8 cellular contexts compared by ENCODE assay signal in the genomic region with DNA sequence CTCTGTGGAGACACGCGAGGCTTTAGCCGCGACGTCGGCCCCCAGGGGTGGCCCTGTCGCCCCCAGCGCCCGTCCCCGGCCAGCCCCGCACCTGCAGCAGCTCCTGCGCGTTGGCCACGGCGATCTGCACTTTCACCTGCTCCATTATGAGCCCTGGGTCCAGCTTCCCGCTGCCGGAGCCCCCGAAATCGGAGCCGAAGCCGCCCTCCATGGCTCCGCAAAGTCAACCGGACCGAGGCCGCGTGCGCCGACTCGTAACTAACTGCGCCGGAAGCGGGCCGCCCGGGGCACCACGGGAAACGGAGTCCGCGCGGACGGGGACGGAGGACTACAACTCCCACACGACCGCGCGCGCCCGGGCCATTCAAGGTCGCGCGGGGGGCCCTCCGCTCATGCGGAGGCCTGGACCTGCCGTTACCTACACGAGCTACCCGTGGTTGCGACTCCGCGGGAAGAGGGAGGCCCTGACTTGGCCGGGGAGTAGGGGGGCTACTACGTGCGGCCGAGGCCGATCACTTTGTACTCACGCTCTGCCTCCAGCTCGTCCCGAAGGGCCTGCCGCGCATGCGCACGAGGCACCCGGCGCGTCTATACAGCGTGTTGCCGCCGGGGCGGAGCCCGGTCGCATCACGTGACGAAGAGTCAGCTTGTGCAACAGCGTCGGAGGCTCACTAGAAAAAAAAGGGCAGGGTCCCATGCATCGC. TPM values are rescaled to one million over a fixed set of nuclear protein-coding genes. Genes with fewer than 3 reads are reported as not detected.
DNase-seq lines count a peak whose midpoint lies in the region; ATAC-seq and TF ChIP-seq lines count a peak whose summit lies in the region.

A gene (minus strand): TSS at position 264 of the 704 bp plus-strand sequence. CDS start 53 bp downstream, at position 211.

- TF ChIP-seq POLR2A in GM19099 (IDR thresholded peaks at IDR 0.05; ENCODE audit: extremely low read depth, insufficient read length, low read depth) = peak; percentile 69

- peaks cover 19% of the 10 kb centered on the region for H3K36me3 Mint-ChIP-seq in central memory CD8-positive, alpha-beta T cell (ENCODE audit: insufficient read depth)

- no peaks in the 10 kb centered on the region for H3K27me3 Mint-ChIP-seq in central memory CD8-positive, alpha-beta T cell

- peak within 1 kb of the TSS; percentile 96 for H3K27ac Mint-ChIP-seq in central memory CD8-positive, alpha-beta T cell (ENCODE audit: low read depth)

- DNase-seq in AG20443 (ENCODE audit: low spot score) (peak; percentile 98), NCI-H460 (ENCODE audit: extremely low read depth, low read depth) (peak; percentile 88), islet precursor cell (peak; percentile 98)
- DNase-seq in central memory CD8-positive, alpha-beta T cell (ENCODE audit: low spot score in 2 of 2) = peak; percentile 94 to 95
- peak; percentile 95 for DNase-seq in stimulated activated CD4-positive, alpha-beta T cell treated with anti-CD3 and anti-CD28 coated beads, Interleukin-12 subunit alpha, Interleukin-12 subunit beta, amount 100 ng/mL, for 4 hours

- peak within 1 kb of the TSS; percentile 95 for H3K4me3 Mint-ChIP-seq in central memory CD8-positive, alpha-beta T cell

- peaks cover 16% of the 10 kb centered on the region for H3K4me1 Mint-ChIP-seq in central memory CD8-positive, alpha-beta T cell

- peak; percentile 53 for ATAC-seq in HG03378 (IDR thresholded peaks at IDR 0.05; ENCODE audit: unreplicated experiment)
- ATAC-seq in activated CD4-positive, CD25-positive, alpha-beta regulatory T cell treated with anti-CD3 and anti-CD28 coated beads, Interleukin-2, amount 50 U/mL, for 24 hours = peak; percentile 92 to 94
- ATAC-seq in central memory CD8-positive, alpha-beta T cell (replicated peaks; ENCODE audit: extremely low read depth, poor library complexity, severe bottlenecking) = peak; percentile 96

- H3K9me3 Mint-ChIP-seq in central memory CD8-positive, alpha-beta T cell = no peaks in the 10 kb centered on the region

RNA-seq across cellular contexts. Expression of the gene that starts here (rescaled TPM):
- 30.7 and 32.1 TPM in 2 replicates for total RNA-seq in NCI-H460 (2014; rRNA removed; shearing (Covaris generic))
- 44.3 and 54.7 TPM in 2 replicates for polyA plus RNA-seq in NCI-H460 (2014; cell fraction: nucleus; rRNA removed)

Comparison
In these comparisons a context has a peak if more than half of its experiments do, and no peak if none do; other contexts are left out.
1. Peak in every context shown above with its lines: DNase-seq and ATAC-seq.